In the genomic region with DNA sequence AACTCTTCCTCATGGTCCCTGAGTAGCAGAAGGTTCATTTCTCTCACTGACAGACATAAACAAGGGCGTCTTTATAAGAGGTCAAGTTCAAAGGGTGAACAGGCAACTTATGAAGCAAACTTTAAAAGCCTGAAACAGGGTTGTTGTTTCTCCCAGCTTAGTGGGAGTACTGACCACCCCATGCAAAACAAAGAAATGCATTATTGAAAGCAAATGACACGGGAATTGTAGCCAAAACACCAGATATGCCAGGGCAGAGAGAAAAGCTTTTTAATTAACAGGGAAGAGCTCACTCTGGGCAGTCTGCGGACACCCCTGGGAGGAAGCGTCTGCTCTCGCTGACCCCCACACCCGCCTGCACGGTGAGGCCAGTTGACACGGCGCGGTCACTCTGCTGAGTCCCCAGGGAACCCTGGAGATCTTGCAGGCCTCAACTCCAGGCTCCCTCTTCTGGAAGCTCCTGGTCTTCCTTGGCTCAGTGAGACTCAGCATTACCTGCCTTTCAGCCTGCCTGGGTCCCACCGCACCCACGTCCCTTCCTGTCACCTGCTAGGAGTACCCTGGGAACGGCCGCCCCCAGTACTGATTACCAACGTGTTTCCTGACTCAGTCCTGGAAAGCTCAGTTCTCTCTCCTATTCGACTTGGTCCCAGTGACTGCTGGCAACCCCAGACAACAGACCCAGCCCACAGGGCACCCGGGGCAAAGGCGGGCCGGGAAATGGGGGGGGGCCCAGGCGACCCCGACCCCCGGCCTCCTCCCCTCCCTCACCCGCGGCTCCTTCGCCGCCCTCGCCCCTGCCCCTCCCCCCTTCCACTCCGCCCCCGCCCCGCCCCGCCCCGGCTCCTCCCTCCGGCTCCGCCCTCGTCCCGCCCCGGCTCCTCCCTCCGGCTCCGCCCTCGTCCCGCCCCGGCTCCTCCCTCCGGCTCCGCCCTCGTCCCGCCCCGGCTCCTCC, we compare ENCODE assay signal across 8 cellular contexts. TPM values are rescaled to one million over a fixed set of nuclear protein-coding genes. Genes with fewer than 3 reads are reported as not detected.
DNase-seq lines count a peak whose midpoint lies in the region; ATAC-seq and TF ChIP-seq lines count a peak whose summit lies in the region.

No MANE protein-coding gene starts in this region.

- TF ChIP-seq CTCF in GM12865 (IDR thresholded peaks at IDR 0.05; ENCODE audit: insufficient read depth, low read depth, low read length, missing control alignments) (no peak), foreskin fibroblast (IDR thresholded peaks at IDR 0.05; ENCODE audit: low read depth, low read length) (peak; percentile 37), nephron progenitor cell (IDR thresholded peaks at IDR 0.05) (no peak)

- in situ Hi-C loops in ACHN (cut with HindIII; ENCODE audit: low pct_ligation_motif_present, low pct_unique_long_range_greater_than_20kb, low sequenced_read_pairs) = no loop called here

- DNase-seq in ACHN (peak; percentile 44), GM12865 (ENCODE audit: low read depth) (peak; percentile 49), NCI-H460 (ENCODE audit: extremely low read depth, low read depth) (peak; percentile 37), foreskin fibroblast (peak; percentile 32 to 70), nephron progenitor cell (peak; percentile 72), GDM1 (lab: John Stamatoyannopoulos, UW) (no peak)
- peak; percentile 30 for DNase-seq in activated naive CD4-positive, alpha-beta T cell treated with anti-CD3 and anti-CD28 coated beads, Interleukin-2, amount 50 U/mL, for 16 hours

- H3K27me3 Mint-ChIP-seq in nephron progenitor cell (ENCODE audit: low read depth, poor library complexity) = no peaks in the 10 kb centered on the region

- peaks cover 54% of the 10 kb centered on the region for H3K4me1 Mint-ChIP-seq in nephron progenitor cell

- no peak for ATAC-seq in HG03280 (IDR thresholded peaks at IDR 0.05; ENCODE audit: unreplicated experiment)

- no peak overlapping the region for H3K27ac Mint-ChIP-seq in nephron progenitor cell

- peak overlapping the region; percentile 24; the same call in 1 of the 2 replicates for H3K4me3 ChIP-seq in GM12865 (ENCODE audit: low read depth, low read length)
- H3K4me3 ChIP-seq in foreskin fibroblast (ENCODE audit: low read depth in 1 of 2, low read length in 2 of 2) = peak overlapping the region; percentile 49 to 62

- peaks cover 2% of the 10 kb centered on the region for H3K9me3 Mint-ChIP-seq in nephron progenitor cell

- H3K36me3 Mint-ChIP-seq in nephron progenitor cell (ENCODE audit: low read depth) = no peaks in the 10 kb centered on the region

- peak overlapping the region; percentile 81 for H3K4me3 Mint-ChIP-seq in nephron progenitor cell

RNA-seq across cellular contexts. Expression of gene CFAP410, which starts 1.0 kb away (rescaled TPM):
- total RNA-seq in NCI-H460 (2014; rRNA removed; shearing (Covaris generic)) = 5.0 and 5.4 TPM in 2 replicates
- 32.0 and 50.5 TPM in 2 replicates for polyA plus RNA-seq in NCI-H460 (2014; cell fraction: nucleus; rRNA removed)

RNA-seq across cellular contexts. Expression of gene TRPM2, which starts 15.2 kb away (rescaled TPM):
- 5.7 and 6.8 TPM in 2 replicates for total RNA-seq in NCI-H460 (2014; rRNA removed; shearing (Covaris generic))
- polyA plus RNA-seq in NCI-H460 (2014; cell fraction: nucleus; rRNA removed) = 11.3 and 19.4 TPM in 2 replicates

RNA-seq across cellular contexts. Expression of gene PFKL, which starts 38.4 kb away (rescaled TPM):
- 70.8 and 71.0 TPM in 2 replicates for total RNA-seq in NCI-H460 (2014; rRNA removed; shearing (Covaris generic))
- 208 and 271 TPM in 2 replicates for polyA plus RNA-seq in NCI-H460 (2014; cell fraction: nucleus; rRNA removed)

RNA-seq across cellular contexts. Expression of gene AIRE, which starts 52.5 kb away (rescaled TPM):
- not detected in 2 replicates for total RNA-seq in NCI-H460 (2014; rRNA removed; shearing (Covaris generic))
- not detected in 2 replicates for polyA plus RNA-seq in NCI-H460 (2014; cell fraction: nucleus; rRNA removed)
